ENCODE assay signal across 24 cellular contexts in the genomic region with DNA sequence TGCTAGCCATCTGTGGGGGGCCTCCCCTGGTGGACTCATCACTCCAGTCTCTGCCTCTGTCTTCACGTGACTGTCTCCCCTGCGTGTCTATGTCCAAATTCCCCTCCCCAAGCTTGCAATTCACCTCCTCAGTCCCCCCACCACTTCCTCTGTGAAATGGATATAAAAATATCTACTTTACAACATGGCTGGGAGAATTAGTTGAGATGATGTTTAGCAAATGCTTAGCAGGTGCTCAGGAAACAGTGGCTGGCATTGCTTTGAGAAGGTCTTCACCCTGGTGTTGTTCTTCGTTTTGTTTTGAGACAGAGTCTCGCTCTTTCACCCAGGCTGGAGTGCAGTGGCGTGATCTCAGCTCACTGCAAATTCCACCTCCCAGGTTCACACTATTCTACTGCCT.
"Had no signal": no experiment of that assay in that cellular context is flagged by ENCODE, and none has a peak within 500 bp of the region (broad histone marks: within the 10 kb centered on the region; RNA-seq: fewer than 3 reads in every experiment).

No MANE protein-coding gene starts in this region.

- H3K27ac Mint-ChIP-seq: stimulated activated effector memory CD8-positive, alpha-beta T cell treated with anti-CD3 and anti-CD28 coated beads, Interleukin-12 subunit alpha, Interleukin-12 subunit beta, amount 100 ng/mL, for 72 hours; stimulated activated naive CD8-positive, alpha-beta T cell treated with anti-CD3 and anti-CD28 coated beads, Interleukin-15, Interleukin-2, amounts not matched to agents 100 ng/mL and 50 ng/mL, for 24 hours had no signal

- H3K9me3 ChIP-seq: left lung, lower lobe of right lung, pancreas, prostate gland, suprapubic skin, thoracic aorta, tibial artery, upper lobe of right lung had no signal

- H3K4me1 ChIP-seq: lower lobe of right lung, pancreas, tibial artery, upper lobe of right lung had no signal

- H3K9me3 Mint-ChIP-seq: naive thymus-derived CD8-positive, alpha-beta T cell; stimulated activated effector memory CD8-positive, alpha-beta T cell treated with anti-CD3 and anti-CD28 coated beads, Interleukin-12 subunit alpha, Interleukin-12 subunit beta, amount 100 ng/mL, for 72 hours; stimulated activated naive CD8-positive, alpha-beta T cell treated with anti-CD3 and anti-CD28 coated beads, Interleukin-15, Interleukin-2, amounts not matched to agents 100 ng/mL and 50 ng/mL, for 24 hours had no signal

- H3K36me3 Mint-ChIP-seq: naive thymus-derived CD8-positive, alpha-beta T cell; stimulated activated effector memory CD8-positive, alpha-beta T cell treated with anti-CD3 and anti-CD28 coated beads, Interleukin-12 subunit alpha, Interleukin-12 subunit beta, amount 100 ng/mL, for 72 hours had no signal

- H3K27me3 ChIP-seq: left lung, pancreas, suprapubic skin, upper lobe of right lung had no signal

- H3K36me3 ChIP-seq: left lung, lower lobe of right lung, pancreas, prostate gland, suprapubic skin, thoracic aorta, tibial artery, upper lobe of right lung had no signal

- H3K4me3 Mint-ChIP-seq: naive thymus-derived CD8-positive, alpha-beta T cell; stimulated activated effector memory CD8-positive, alpha-beta T cell treated with anti-CD3 and anti-CD28 coated beads, Interleukin-12 subunit alpha, Interleukin-12 subunit beta, amount 100 ng/mL, for 72 hours; stimulated activated naive CD8-positive, alpha-beta T cell treated with anti-CD3 and anti-CD28 coated beads, Interleukin-15, Interleukin-2, amounts not matched to agents 100 ng/mL and 50 ng/mL, for 24 hours had no signal

- H3K4me3 ChIP-seq: left lung, lower lobe of right lung, pancreas, prostate gland, skin epidermis, suprapubic skin, thoracic aorta, tibial artery, upper lobe of right lung had no signal

- ATAC-seq: left colon; left lung; lower lobe of right lung; naive thymus-derived CD8-positive, alpha-beta T cell; pancreas; right cardiac atrium; sciatic nerve; stimulated activated effector memory CD8-positive, alpha-beta T cell treated with anti-CD3 and anti-CD28 coated beads, Interleukin-12 subunit alpha, Interleukin-12 subunit beta, amount 100 ng/mL, for 72 hours; upper lobe of right lung had no signal

- DNase-seq: hippocampal formation; kidney; left colon; left lung; lower lobe of right lung; mammary epithelial cell; mesenchymal stem cell; naive thymus-derived CD8-positive, alpha-beta T cell; pancreas; retina; right cardiac atrium; stimulated activated CD4-positive, alpha-beta T cell treated with anti-CD3 and anti-CD28 coated beads, Interleukin-4, amount 100 ng/mL, for 24 hours; stimulated activated naive CD4-positive, alpha-beta T cell; tibial artery; trophoblast cell; upper lobe of right lung had no signal

- FAIRE-seq: kidney, pancreas, urothelium cell line had no signal

- H3K27ac ChIP-seq: left lung, lower lobe of right lung, pancreas, prostate gland, skin epidermis, suprapubic skin, thoracic aorta, tibial artery, upper lobe of right lung had no signal
